ENCODE assay signal across 8 cellular contexts in the genomic region with DNA sequence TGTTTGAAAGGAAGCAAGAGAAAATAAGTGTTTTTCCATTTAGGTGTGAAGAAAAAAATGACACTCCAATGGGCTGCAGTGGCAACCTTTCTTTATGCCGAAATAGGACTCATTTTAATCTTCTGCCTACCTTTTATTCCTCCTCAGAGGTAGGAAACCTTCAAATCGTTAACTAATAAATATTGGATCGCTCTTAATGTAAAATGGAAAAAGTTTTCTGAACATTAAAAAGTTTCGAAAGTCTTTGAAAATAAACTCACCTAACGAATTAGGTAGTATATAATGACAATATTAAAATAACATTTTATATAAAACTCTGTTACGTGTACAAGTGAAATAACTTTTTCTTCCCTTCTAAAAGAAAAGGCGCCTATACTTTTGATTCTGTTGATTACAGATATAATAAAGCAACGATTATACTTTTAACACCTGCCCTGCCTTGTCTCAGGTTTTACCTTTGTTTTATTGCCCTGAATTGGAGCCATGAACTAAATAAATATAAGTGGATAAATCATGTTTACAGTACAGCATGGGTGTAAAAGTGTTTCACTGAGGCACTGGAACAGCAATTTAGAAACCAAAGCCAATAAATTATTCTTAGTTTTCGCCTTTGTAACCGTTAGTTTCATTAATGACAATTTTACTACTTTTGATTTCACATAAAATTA. TPM values are rescaled to one million over a fixed set of nuclear protein-coding genes. Genes with fewer than 3 reads are reported as not detected.
DNase-seq lines count a peak whose midpoint lies in the region; ATAC-seq and TF ChIP-seq lines count a peak whose summit lies in the region.

No MANE protein-coding gene starts in this region.

- peak overlapping the region; percentile 85 for H3K27ac Mint-ChIP-seq in activated CD4-positive, alpha-beta T cell treated with anti-CD3 and anti-CD28 coated beads, Interleukin-2, amount 10 ng/mL, durations not matched to agents 7 days and 5 days

- no peak for DNase-seq in activated CD4-positive, alpha-beta T cell treated with anti-CD3 and anti-CD28 coated beads, Interleukin-2, amount 10 ng/mL, durations not matched to agents 7 days and 5 days
- no peak for DNase-seq in activated CD4-positive, alpha-beta T cell treated with anti-CD3 and anti-CD28 coated beads, Interleukin-2, amount 50 U/mL, for 1 hour
- DNase-seq in adipocyte (ENCODE audit: low read depth) (no peak), left colon (no peak), thoracic aorta (ENCODE audit: low spot score) (no peak), GM19238 (ENCODE audit: insufficient read length, low spot score) (no peak)
- no peak for DNase-seq in stimulated activated CD4-positive, alpha-beta T cell treated with anti-CD3 and anti-CD28 coated beads, Interleukin-4, amount 100 ng/mL, for 4 hours

- H3K4me1 ChIP-seq in adipocyte (ENCODE audit: control insufficient read depth, insufficient read depth, low read length) (peaks cover 22% of the 10 kb centered on the region), thoracic aorta (ENCODE audit: control insufficient read depth in 1 of 2, low read depth in 2 of 2) (peaks cover 29 to 35% of the 10 kb centered on the region in 2 donors)

- peaks cover 20% of the 10 kb centered on the region for H3K36me3 Mint-ChIP-seq in activated CD4-positive, alpha-beta T cell treated with anti-CD3 and anti-CD28 coated beads, Interleukin-2, amount 10 ng/mL, durations not matched to agents 7 days and 5 days (ENCODE audit: low read depth)

- POLR2A ChIA-PET in activated CD4-positive, alpha-beta T cell treated with anti-CD3 and anti-CD28 coated beads, Interleukin-2, amount 10 ng/mL, durations not matched to agents 7 days and 5 days (lab: Charles Lee) = no interaction called here

- ATAC-seq in left colon = peak; percentile 65
- no peak for ATAC-seq in thoracic aorta (ENCODE audit: insufficient number of reproducible peaks, low FRiP score, low read depth)
- ATAC-seq in GM18858 (IDR thresholded peaks at IDR 0.05; ENCODE audit: unreplicated experiment) = no peak

- H3K9me3 ChIP-seq in adipocyte (ENCODE audit: control insufficient read depth, low read length) = no peaks in the 10 kb centered on the region
- no peaks in the 10 kb centered on the region for H3K9me3 ChIP-seq in thoracic aorta

- CTCF ChIA-PET in activated CD4-positive, alpha-beta T cell treated with anti-CD3 and anti-CD28 coated beads, Interleukin-2, amount 10 ng/mL, durations not matched to agents 7 days and 5 days (lab: Charles Lee) = interaction anchor here (0.9 kb wide), 1 partner anchor 28 kb away, joined by 3 read pairs; no protein-coding TSS in a partner anchor

- H3K4me1 Mint-ChIP-seq in activated CD4-positive, alpha-beta T cell treated with anti-CD3 and anti-CD28 coated beads, Interleukin-2, amount 10 ng/mL, durations not matched to agents 7 days and 5 days = peaks cover 26% of the 10 kb centered on the region

- peak overlapping the region; percentile 94 for H3K9ac ChIP-seq in adipocyte (ENCODE audit: low read length)

- H3K27me3 Mint-ChIP-seq in activated CD4-positive, alpha-beta T cell treated with anti-CD3 and anti-CD28 coated beads, Interleukin-2, amount 10 ng/mL, durations not matched to agents 7 days and 5 days = no peaks in the 10 kb centered on the region

- H3K4me3 Mint-ChIP-seq in activated CD4-positive, alpha-beta T cell treated with anti-CD3 and anti-CD28 coated beads, Interleukin-2, amount 10 ng/mL, durations not matched to agents 7 days and 5 days = peak overlapping the region; percentile 88

- H3K4me3 ChIP-seq in adipocyte (ENCODE audit: low read length) (peak overlapping the region; percentile 93), thoracic aorta (peak overlapping the region; percentile 88)

- TF ChIP-seq CTCF in thoracic aorta (IDR thresholded peaks at IDR 0.05) = no peak

- H3K27ac ChIP-seq in thoracic aorta = peak overlapping the region; percentile 90 to 94

- intact Hi-C loops in left colon (cut with DNase I, micrococcal nuclease) = no loop called here

- H3K9me3 Mint-ChIP-seq in activated CD4-positive, alpha-beta T cell treated with anti-CD3 and anti-CD28 coated beads, Interleukin-2, amount 10 ng/mL, durations not matched to agents 7 days and 5 days = no peaks in the 10 kb centered on the region

- H3K36me3 ChIP-seq in adipocyte (ENCODE audit: control insufficient read depth, insufficient read depth, low read length, severe bottlenecking) (peaks cover 19% of the 10 kb centered on the region), thoracic aorta (peaks cover 14% of the 10 kb centered on the region)

- H3K27me3 ChIP-seq in adipocyte (replicated peaks; ENCODE audit: control insufficient read depth, insufficient read depth, low read length) (no peaks in the 10 kb centered on the region), thoracic aorta (replicated peaks; ENCODE audit: insufficient read depth) (no peaks in the 10 kb centered on the region)

RNA-seq across cellular contexts. Expression of a gene that starts 0.8 kb away (rescaled TPM):
- total RNA-seq in activated CD4-positive, alpha-beta T cell treated with anti-CD3 and anti-CD28 coated beads, Interleukin-2, amount 10 ng/mL, durations not matched to agents 7 days and 5 days = 10 to 100 TPM; 29.9 to 37.4 TPM
- total RNA-seq in left colon (10 to 100 TPM; 64.9 to 72.7 TPM), thoracic aorta (100 to 1,000 TPM; 141 to 271 TPM)

RNA-seq across cellular contexts. Expression of a gene that starts 17.1 kb away (rescaled TPM):
- 1 to 10 TPM; 7.9 to 9.9 TPM for total RNA-seq in activated CD4-positive, alpha-beta T cell treated with anti-CD3 and anti-CD28 coated beads, Interleukin-2, amount 10 ng/mL, durations not matched to agents 7 days and 5 days
- 1 to 10 TPM; 5.6 to 6.7 TPM for total RNA-seq in left colon
- total RNA-seq in thoracic aorta = 10 to 100 TPM in 1 of 2 donors, 1 to 10 TPM in 1; 4.7 to 10.3 TPM

RNA-seq across cellular contexts. Expression of a gene that starts 17.1 kb away (rescaled TPM):
- total RNA-seq in activated CD4-positive, alpha-beta T cell treated with anti-CD3 and anti-CD28 coated beads, Interleukin-2, amount 10 ng/mL, durations not matched to agents 7 days and 5 days = 10 to 100 TPM; 29.2 to 30.7 TPM
- total RNA-seq in left colon = 10 to 100 TPM; 39.7 to 45.8 TPM
- 10 to 100 TPM; 52.5 to 72.4 TPM for total RNA-seq in thoracic aorta
